In the genomic region with DNA sequence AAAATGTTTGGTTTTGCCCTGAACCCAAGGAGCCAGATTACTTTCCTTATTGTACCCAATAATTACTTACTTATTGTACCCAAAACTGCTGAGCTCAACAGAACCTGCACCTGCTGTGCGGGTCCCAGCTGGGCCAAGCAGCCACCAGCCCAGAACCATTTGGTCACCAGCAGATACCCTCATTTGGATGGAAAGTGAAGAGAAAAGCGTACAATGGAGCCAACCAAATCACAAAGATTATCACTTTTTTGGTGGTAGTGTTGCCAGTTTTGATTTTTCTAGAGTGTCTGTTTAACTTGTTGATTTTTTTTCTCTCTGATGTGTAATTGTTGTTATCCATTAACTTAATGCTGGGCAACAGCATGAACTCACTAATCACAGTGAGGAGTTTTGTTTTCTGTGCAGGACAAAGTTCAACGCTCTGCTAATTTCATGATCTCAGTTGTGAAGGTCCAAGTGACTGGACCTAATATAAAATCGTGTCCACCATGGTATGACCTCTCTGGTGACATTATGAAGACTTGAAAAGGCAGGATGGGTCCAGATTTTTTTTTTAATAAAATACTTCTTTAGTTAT, we compare ENCODE assay signal across 1 cellular context.
TF ChIP-seq lines count a peak whose summit lies in the region.

No MANE protein-coding gene starts in this region.

TF ChIP-seq in HepG2, 621 proteins besides CTCF, POLR2A, EP300 and RAD21 (continued from another document and continues in another):
- TF ChIP-seq, protein P1, sequence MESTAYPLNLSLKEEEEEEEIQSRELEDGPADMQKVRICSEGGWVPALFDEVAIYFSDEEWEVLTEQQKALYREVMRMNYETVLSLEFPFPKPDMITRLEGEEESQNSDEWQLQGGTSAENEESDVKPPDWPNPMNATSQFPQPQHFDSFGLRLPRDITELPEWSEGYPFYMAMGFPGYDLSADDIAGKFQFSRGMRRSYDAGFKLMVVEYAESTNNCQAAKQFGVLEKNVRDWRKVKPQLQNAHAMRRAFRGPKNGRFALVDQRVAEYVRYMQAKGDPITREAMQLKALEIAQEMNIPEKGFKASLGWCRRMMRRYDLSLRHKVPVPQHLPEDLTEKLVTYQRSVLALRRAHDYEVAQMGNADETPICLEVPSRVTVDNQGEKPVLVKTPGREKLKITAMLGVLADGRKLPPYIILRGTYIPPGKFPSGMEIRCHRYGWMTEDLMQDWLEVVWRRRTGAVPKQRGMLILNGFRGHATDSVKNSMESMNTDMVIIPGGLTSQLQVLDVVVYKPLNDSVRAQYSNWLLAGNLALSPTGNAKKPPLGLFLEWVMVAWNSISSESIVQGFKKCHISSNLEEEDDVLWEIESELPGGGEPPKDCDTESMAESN (CRISPR knock-in tag; conservative IDR thresholded peaks at IDR 0.05): 0 out of 2 replicates have a peak, but pooled peaks have one; percentile 4
- TF ChIP-seq, protein P2, sequence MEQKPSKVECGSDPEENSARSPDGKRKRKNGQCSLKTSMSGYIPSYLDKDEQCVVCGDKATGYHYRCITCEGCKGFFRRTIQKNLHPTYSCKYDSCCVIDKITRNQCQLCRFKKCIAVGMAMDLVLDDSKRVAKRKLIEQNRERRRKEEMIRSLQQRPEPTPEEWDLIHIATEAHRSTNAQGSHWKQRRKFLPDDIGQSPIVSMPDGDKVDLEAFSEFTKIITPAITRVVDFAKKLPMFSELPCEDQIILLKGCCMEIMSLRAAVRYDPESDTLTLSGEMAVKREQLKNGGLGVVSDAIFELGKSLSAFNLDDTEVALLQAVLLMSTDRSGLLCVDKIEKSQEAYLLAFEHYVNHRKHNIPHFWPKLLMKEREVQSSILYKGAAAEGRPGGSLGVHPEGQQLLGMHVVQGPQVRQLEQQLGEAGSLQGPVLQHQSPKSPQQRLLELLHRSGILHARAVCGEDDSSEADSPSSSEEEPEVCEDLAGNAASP (CRISPR knock-in tag; IDR thresholded peaks at IDR 0.05; ENCODE audit: borderline replicate concordance): peak; percentile 64; the same call in 1 of the 2 replicates
- TF ChIP-seq, protein P3, sequence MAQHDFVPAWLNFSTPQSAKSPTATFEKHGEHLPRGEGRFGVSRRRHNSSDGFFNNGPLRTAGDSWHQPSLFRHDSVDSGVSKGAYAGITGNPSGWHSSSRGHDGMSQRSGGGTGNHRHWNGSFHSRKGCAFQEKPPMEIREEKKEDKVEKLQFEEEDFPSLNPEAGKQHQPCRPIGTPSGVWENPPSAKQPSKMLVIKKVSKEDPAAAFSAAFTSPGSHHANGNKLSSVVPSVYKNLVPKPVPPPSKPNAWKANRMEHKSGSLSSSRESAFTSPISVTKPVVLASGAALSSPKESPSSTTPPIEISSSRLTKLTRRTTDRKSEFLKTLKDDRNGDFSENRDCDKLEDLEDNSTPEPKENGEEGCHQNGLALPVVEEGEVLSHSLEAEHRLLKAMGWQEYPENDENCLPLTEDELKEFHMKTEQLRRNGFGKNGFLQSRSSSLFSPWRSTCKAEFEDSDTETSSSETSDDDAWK (CRISPR knock-in tag; IDR thresholded peaks at IDR 0.05): no peak
- TF ChIP-seq TAF1 (CRISPR knock-in tag; IDR thresholded peaks at IDR 0.05) (no peak), GFI1 (CRISPR knock-in tag; IDR thresholded peaks at IDR 0.05; ENCODE audit: borderline replicate concordance) (no peak), NFE2 (CRISPR knock-in tag; IDR thresholded peaks at IDR 0.05) (no peak), HNRNPUL1 (IDR thresholded peaks at IDR 0.05; ENCODE audit: low read depth, low read length) (0 out of 2 replicates have a peak, but pooled peaks have one; percentile 51), ZBTB38 (CRISPR knock-in tag; IDR thresholded peaks at IDR 0.05) (no peak), FOXK2 (IDR thresholded peaks at IDR 0.05) (peak; percentile 75; the same call in 1 of the 2 replicates), ZNF263 (CRISPR knock-in tag; IDR thresholded peaks at IDR 0.05) (no peak), REL (CRISPR knock-in tag; conservative IDR thresholded peaks at IDR 0.05) (no peak), ZNF331 (CRISPR knock-in tag; IDR thresholded peaks at IDR 0.05) (0 out of 2 replicates have a peak, but pooled peaks have one; percentile 47), TBX2 (CRISPR knock-in tag; IDR thresholded peaks at IDR 0.05; ENCODE audit: borderline replicate concordance) (peak; percentile 34; the same call in 1 of the 2 replicates), KMT2B (CRISPR knock-in tag; IDR thresholded peaks at IDR 0.05) (no peak), ZNF572 (CRISPR knock-in tag; IDR thresholded peaks at IDR 0.05) (no peak), ZNF780A (CRISPR knock-in tag; IDR thresholded peaks at IDR 0.05) (no peak), ZZZ3 (CRISPR knock-in tag; IDR thresholded peaks at IDR 0.05; ENCODE audit: borderline replicate concordance) (no peak), FOXO1 (CRISPR knock-in tag; IDR thresholded peaks at IDR 0.05) (peak; percentile 32; the same call in 1 of the 2 replicates), IRX3 (CRISPR knock-in tag; IDR thresholded peaks at IDR 0.05; ENCODE audit: borderline replicate concordance, low read depth) (no peak), ZMYM2 (CRISPR knock-in tag; IDR thresholded peaks at IDR 0.05) (no peak), SKI (IDR thresholded peaks at IDR 0.05; ENCODE audit: partially characterized antibody) (no peak), RBM22 (optimal IDR thresholded peaks at IDR 0.05; ENCODE audit: low read length) (peak; percentile 7), MBD4 (IDR thresholded peaks at IDR 0.05; ENCODE audit: borderline replicate concordance, low read length) (peak; percentile 82; the same call in 1 of the 2 replicates), NR1H2 (CRISPR knock-in tag; IDR thresholded peaks at IDR 0.05; ENCODE audit: borderline replicate concordance, low read depth) (no peak), ARNT2 (CRISPR knock-in tag; IDR thresholded peaks at IDR 0.05; ENCODE audit: low read depth) (no peak), HDAC2 (CRISPR knock-in tag; IDR thresholded peaks at IDR 0.05) (0 out of 2 replicates have a peak, but pooled peaks have one; percentile 11), ZSCAN31 (CRISPR knock-in tag; IDR thresholded peaks at IDR 0.05; ENCODE audit: low read depth) (no peak), ZNF326 (CRISPR knock-in tag; IDR thresholded peaks at IDR 0.05; ENCODE audit: borderline replicate concordance) (no peak), MED1 (CRISPR knock-in tag; IDR thresholded peaks at IDR 0.05) (peak; percentile 70), ZNF598 (CRISPR knock-in tag; IDR thresholded peaks at IDR 0.05; ENCODE audit: borderline replicate concordance) (no peak), SRSF9 (IDR thresholded peaks at IDR 0.05; ENCODE audit: borderline replicate concordance, insufficient read depth, low read depth, low read length, poor library complexity, severe bottlenecking) (no peak), MAFG (CRISPR knock-in tag; IDR thresholded peaks at IDR 0.05) (peak; percentile 47; the same call in 1 of the 2 replicates), SMYD3 (CRISPR knock-in tag; IDR thresholded peaks at IDR 0.05) (no peak)
- TF ChIP-seq, protein P4, sequence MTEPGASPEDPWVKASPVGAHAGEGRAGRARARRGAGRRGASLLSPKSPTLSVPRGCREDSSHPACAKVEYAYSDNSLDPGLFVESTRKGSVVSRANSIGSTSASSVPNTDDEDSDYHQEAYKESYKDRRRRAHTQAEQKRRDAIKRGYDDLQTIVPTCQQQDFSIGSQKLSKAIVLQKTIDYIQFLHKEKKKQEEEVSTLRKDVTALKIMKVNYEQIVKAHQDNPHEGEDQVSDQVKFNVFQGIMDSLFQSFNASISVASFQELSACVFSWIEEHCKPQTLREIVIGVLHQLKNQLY (CRISPR knock-in tag; IDR thresholded peaks at IDR 0.05): no peak
- TF ChIP-seq, protein P5, sequence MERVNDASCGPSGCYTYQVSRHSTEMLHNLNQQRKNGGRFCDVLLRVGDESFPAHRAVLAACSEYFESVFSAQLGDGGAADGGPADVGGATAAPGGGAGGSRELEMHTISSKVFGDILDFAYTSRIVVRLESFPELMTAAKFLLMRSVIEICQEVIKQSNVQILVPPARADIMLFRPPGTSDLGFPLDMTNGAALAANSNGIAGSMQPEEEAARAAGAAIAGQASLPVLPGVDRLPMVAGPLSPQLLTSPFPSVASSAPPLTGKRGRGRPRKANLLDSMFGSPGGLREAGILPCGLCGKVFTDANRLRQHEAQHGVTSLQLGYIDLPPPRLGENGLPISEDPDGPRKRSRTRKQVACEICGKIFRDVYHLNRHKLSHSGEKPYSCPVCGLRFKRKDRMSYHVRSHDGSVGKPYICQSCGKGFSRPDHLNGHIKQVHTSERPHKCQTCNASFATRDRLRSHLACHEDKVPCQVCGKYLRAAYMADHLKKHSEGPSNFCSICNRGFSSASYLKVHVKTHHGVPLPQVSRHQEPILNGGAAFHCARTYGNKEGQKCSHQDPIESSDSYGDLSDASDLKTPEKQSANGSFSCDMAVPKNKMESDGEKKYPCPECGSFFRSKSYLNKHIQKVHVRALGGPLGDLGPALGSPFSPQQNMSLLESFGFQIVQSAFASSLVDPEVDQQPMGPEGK (CRISPR knock-in tag; IDR thresholded peaks at IDR 0.05): no peak
- TF ChIP-seq, protein P6, sequence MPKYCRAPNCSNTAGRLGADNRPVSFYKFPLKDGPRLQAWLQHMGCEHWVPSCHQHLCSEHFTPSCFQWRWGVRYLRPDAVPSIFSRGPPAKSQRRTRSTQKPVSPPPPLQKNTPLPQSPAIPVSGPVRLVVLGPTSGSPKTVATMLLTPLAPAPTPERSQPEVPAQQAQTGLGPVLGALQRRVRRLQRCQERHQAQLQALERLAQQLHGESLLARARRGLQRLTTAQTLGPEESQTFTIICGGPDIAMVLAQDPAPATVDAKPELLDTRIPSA (CRISPR knock-in tag; IDR thresholded peaks at IDR 0.05; ENCODE audit: borderline replicate concordance): no peak
- TF ChIP-seq, protein P7, sequence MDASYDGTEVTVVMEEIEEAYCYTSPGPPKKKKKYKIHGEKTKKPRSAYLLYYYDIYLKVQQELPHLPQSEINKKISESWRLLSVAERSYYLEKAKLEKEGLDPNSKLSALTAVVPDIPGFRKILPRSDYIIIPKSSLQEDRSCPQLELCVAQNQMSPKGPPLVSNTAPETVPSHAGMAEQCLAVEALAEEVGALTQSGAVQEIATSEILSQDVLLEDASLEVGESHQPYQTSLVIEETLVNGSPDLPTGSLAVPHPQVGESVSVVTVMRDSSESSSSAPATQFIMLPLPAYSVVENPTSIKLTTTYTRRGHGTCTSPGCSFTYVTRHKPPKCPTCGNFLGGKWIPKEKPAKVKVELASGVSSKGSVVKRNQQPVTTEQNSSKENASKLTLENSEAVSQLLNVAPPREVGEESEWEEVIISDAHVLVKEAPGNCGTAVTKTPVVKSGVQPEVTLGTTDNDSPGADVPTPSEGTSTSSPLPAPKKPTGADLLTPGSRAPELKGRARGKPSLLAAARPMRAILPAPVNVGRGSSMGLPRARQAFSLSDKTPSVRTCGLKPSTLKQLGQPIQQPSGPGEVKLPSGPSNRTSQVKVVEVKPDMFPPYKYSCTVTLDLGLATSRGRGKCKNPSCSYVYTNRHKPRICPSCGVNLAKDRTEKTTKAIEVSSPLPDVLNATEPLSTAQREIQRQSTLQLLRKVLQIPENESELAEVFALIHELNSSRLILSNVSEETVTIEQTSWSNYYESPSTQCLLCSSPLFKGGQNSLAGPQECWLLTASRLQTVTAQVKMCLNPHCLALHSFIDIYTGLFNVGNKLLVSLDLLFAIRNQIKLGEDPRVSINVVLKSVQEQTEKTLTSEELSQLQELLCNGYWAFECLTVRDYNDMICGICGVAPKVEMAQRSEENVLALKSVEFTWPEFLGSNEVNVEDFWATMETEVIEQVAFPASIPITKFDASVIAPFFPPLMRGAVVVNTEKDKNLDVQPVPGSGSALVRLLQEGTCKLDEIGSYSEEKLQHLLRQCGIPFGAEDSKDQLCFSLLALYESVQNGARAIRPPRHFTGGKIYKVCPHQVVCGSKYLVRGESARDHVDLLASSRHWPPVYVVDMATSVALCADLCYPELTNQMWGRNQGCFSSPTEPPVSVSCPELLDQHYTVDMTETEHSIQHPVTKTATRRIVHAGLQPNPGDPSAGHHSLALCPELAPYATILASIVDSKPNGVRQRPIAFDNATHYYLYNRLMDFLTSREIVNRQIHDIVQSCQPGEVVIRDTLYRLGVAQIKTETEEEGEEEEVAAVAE (CRISPR knock-in tag; IDR thresholded peaks at IDR 0.05; ENCODE audit: borderline replicate concordance): no peak
- TF ChIP-seq, protein P8, sequence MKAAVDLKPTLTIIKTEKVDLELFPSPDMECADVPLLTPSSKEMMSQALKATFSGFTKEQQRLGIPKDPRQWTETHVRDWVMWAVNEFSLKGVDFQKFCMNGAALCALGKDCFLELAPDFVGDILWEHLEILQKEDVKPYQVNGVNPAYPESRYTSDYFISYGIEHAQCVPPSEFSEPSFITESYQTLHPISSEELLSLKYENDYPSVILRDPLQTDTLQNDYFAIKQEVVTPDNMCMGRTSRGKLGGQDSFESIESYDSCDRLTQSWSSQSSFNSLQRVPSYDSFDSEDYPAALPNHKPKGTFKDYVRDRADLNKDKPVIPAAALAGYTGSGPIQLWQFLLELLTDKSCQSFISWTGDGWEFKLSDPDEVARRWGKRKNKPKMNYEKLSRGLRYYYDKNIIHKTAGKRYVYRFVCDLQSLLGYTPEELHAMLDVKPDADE (CRISPR knock-in tag; IDR thresholded peaks at IDR 0.05): no peak
- TF ChIP-seq, protein P9, sequence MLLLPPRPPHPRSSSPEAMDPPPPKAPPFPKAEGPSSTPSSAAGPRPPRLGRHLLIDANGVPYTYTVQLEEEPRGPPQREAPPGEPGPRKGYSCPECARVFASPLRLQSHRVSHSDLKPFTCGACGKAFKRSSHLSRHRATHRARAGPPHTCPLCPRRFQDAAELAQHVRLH (CRISPR knock-in tag; IDR thresholded peaks at IDR 0.05; ENCODE audit: borderline replicate concordance, low read depth): no peak
- TF ChIP-seq, protein P10, sequence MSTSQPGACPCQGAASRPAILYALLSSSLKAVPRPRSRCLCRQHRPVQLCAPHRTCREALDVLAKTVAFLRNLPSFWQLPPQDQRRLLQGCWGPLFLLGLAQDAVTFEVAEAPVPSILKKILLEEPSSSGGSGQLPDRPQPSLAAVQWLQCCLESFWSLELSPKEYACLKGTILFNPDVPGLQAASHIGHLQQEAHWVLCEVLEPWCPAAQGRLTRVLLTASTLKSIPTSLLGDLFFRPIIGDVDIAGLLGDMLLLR (CRISPR knock-in tag; IDR thresholded peaks at IDR 0.05): no peak
- TF ChIP-seq, protein P11, sequence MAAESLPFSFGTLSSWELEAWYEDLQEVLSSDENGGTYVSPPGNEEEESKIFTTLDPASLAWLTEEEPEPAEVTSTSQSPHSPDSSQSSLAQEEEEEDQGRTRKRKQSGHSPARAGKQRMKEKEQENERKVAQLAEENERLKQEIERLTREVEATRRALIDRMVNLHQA (CRISPR knock-in tag; IDR thresholded peaks at IDR 0.05): no peak
- TF ChIP-seq, protein P12, sequence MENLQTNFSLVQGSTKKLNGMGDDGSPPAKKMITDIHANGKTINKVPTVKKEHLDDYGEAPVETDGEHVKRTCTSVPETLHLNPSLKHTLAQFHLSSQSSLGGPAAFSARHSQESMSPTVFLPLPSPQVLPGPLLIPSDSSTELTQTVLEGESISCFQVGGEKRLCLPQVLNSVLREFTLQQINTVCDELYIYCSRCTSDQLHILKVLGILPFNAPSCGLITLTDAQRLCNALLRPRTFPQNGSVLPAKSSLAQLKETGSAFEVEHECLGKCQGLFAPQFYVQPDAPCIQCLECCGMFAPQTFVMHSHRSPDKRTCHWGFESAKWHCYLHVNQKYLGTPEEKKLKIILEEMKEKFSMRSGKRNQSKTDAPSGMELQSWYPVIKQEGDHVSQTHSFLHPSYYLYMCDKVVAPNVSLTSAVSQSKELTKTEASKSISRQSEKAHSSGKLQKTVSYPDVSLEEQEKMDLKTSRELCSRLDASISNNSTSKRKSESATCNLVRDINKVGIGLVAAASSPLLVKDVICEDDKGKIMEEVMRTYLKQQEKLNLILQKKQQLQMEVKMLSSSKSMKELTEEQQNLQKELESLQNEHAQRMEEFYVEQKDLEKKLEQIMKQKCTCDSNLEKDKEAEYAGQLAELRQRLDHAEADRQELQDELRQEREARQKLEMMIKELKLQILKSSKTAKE (CRISPR knock-in tag; IDR thresholded peaks at IDR 0.05; ENCODE audit: borderline replicate concordance): no peak
